ENCODE assay signal across 33 cellular contexts in genomic region chr12:65658360-65658759, GRCh38.
"Had no signal": no experiment of that assay in that cellular context is flagged by ENCODE, and none has a peak within 500 bp of the region (broad histone marks: within the 10 kb centered on the region; RNA-seq: fewer than 3 reads in every experiment).

No MANE protein-coding gene starts in this region.

- H3K36me3 Mint-ChIP-seq: stimulated activated memory B cell treated with anti-CD40 and anti-IgM and Interleukin-4, amounts not matched to agents 10 μg/mL and 1 μg/mL and 100 μg/mL, for 72 hours; type B pancreatic cell had no signal

- H3K27me3 ChIP-seq: adrenal gland, esophagus squamous epithelium, ovary, right lobe of liver, uterus had no signal

- H3K27ac Mint-ChIP-seq: activated naive CD4-positive, alpha-beta T cell treated with anti-CD3 and anti-CD28 coated beads for 36 hours; activated naive CD8-positive, alpha-beta T cell treated with anti-CD3 and anti-CD28 coated beads for 36 hours; activated T-helper 1 cell treated with anti-CD3 and anti-CD28 coated beads, Interleukin-12 subunit alpha, Interleukin-12 subunit beta, Interleukin-2, Interleukin-4 antibody, amounts not matched to agents 30 ng/mL and 10 ng/mL and 1 ng/mL, durations not matched to agents 14 hours and 24 hours and 36 hours; dendritic cell treated with granulocyte-macrophage colony-stimulating factor and Interleukin-4, amounts not matched to agents 40 ng/mL and 50 ng/mL, for 4 days; endodermal cell; nephron; progenitor cell of endocrine pancreas; stimulated activated memory B cell treated with anti-CD40 and anti-IgM and Interleukin-4, amounts not matched to agents 10 μg/mL and 1 μg/mL and 100 μg/mL, for 72 hours; stimulated activated naive CD8-positive, alpha-beta T cell treated with anti-CD3 and anti-CD28 coated beads, Interleukin-15, amount 100 ng/mL, for 72 hours; type B pancreatic cell had no signal

- H3K4me1 Mint-ChIP-seq: central memory CD8-positive, alpha-beta T cell; nephron; stimulated activated memory B cell treated with anti-CD40 and anti-IgM and Interleukin-4, amounts not matched to agents 10 μg/mL and 1 μg/mL and 100 μg/mL, for 72 hours had no signal

- H3K36me3 ChIP-seq: adrenal gland, esophagus squamous epithelium, left ventricle myocardium inferior, ovary, right lobe of liver, uterus had no signal

- H3K27ac ChIP-seq: adrenal gland, esophagus squamous epithelium, left ventricle myocardium inferior, ovary, right lobe of liver, skin epidermis, uterus, VCaP had no signal

- DNase-seq: activated CD4-positive, alpha-beta T cell treated with anti-CD3 and anti-CD28 coated beads for 48 hours; activated CD4-positive, alpha-beta T cell treated with anti-CD3 and anti-CD28 coated beads, Interleukin-2, amount 50 U/mL, for 48 hours; activated CD8-positive, alpha-beta memory T cell treated with anti-CD3 and anti-CD28 coated beads, Interleukin-2, amount 50 U/mL, for 4 hours; activated effector memory CD4-positive, alpha-beta T cell treated with anti-CD3 and anti-CD28 coated beads, Interleukin-2, amount 50 U/mL, for 16 hours; activated naive CD4-positive, alpha-beta T cell treated with anti-CD3 and anti-CD28 coated beads for 36 hours; activated naive CD8-positive, alpha-beta T cell treated with anti-CD3 and anti-CD28 coated beads for 36 hours; activated T-cell treated with anti-CD3 and anti-CD28 coated beads, Interleukin-2, amount 50 U/mL, for 1 hour; adrenal gland; endodermal cell; esophagus squamous epithelium; foreskin melanocyte; left ventricle myocardium inferior; ovary; right lobe of liver; stimulated activated CD4-positive, alpha-beta T cell treated with anti-CD3 and anti-CD28 coated beads, Interleukin-4, amount 100 ng/mL, for 4 hours; stimulated activated CD8-positive, alpha-beta memory T cell treated with anti-CD3 and anti-CD28 coated beads, Interleukin-4, amount 100 ng/mL, for 48 hours; stimulated activated naive CD8-positive, alpha-beta T cell treated with anti-CD3 and anti-CD28 coated beads, Interleukin-15, amount 100 ng/mL, for 72 hours; substantia nigra; T-helper 9 cell; uterus had no signal

- ATAC-seq: activated CD4-positive, CD25-positive, alpha-beta regulatory T cell treated with anti-CD3 and anti-CD28 coated beads, Interleukin-2, amount 50 U/mL, for 24 hours; right lobe of liver; stimulated activated memory B cell treated with anti-CD40 and anti-IgM and Interleukin-4, amounts not matched to agents 10 μg/mL and 1 μg/mL and 100 μg/mL, for 72 hours; stimulated activated naive CD8-positive, alpha-beta T cell treated with anti-CD3 and anti-CD28 coated beads, Interleukin-15, amount 100 ng/mL, for 72 hours had no signal

- H3K4me3 ChIP-seq: adrenal gland, esophagus squamous epithelium, left ventricle myocardium inferior, lung, ovary, right lobe of liver, skin epidermis, uterus had no signal

- FAIRE-seq: bronchial epithelial cell, TTC549 had no signal

- H3K4me1 ChIP-seq: adrenal gland, left ventricle myocardium inferior, right lobe of liver, uterus had no signal

- H3K9me3 Mint-ChIP-seq: activated naive CD4-positive, alpha-beta T cell treated with anti-CD3 and anti-CD28 coated beads for 36 hours; dendritic cell treated with granulocyte-macrophage colony-stimulating factor and Interleukin-4, amounts not matched to agents 40 ng/mL and 50 ng/mL, for 4 days; nephron had no signal

- H3K4me3 Mint-ChIP-seq: activated naive CD4-positive, alpha-beta T cell treated with anti-CD3 and anti-CD28 coated beads for 36 hours; activated naive CD8-positive, alpha-beta T cell treated with anti-CD3 and anti-CD28 coated beads for 36 hours; activated T-helper 1 cell treated with anti-CD3 and anti-CD28 coated beads, Interleukin-12 subunit alpha, Interleukin-12 subunit beta, Interleukin-2, Interleukin-4 antibody, amounts not matched to agents 30 ng/mL and 10 ng/mL and 1 ng/mL, durations not matched to agents 14 hours and 24 hours and 36 hours; central memory CD8-positive, alpha-beta T cell; dendritic cell treated with granulocyte-macrophage colony-stimulating factor and Interleukin-4, amounts not matched to agents 40 ng/mL and 50 ng/mL, for 4 days; endodermal cell; nephron; stimulated activated memory B cell treated with anti-CD40 and anti-IgM and Interleukin-4, amounts not matched to agents 10 μg/mL and 1 μg/mL and 100 μg/mL, for 72 hours; stimulated activated naive CD8-positive, alpha-beta T cell treated with anti-CD3 and anti-CD28 coated beads, Interleukin-15, amount 100 ng/mL, for 72 hours; type B pancreatic cell had no signal

- H3K9me3 ChIP-seq: adrenal gland, esophagus squamous epithelium, left ventricle myocardium inferior, ovary, right lobe of liver, uterus had no signal
